Comparison of ENCODE assay signal across 9 cellular contexts in the genomic region with DNA sequence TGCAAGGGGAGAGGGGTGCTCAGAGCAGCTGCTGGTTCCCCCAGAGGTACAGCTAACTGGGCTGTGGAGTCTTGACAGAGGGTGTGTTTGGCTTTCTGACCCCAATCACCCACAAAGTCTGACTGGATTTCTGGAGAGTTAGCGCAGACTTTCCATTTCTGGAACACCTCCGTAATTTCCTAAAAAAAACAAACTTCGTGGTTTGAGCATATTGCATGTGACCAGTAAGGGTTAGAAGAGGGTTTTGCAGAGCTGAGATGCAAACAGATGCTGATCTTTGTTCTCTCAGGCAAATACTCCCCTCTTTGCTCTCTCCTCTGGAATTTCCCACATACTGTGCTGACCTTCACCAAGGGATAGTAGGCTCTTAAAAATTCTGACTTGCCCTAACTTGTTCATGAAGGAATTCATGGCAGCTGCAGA. TPM values are rescaled to one million over a fixed set of nuclear protein-coding genes. Genes with fewer than 3 reads are reported as not detected.
DNase-seq lines count a peak whose midpoint lies in the region; FAIRE-seq and TF ChIP-seq lines count a peak whose summit lies in the region.
"Had no signal": no experiment of that assay in that cellular context is flagged by ENCODE, and none has a peak within 500 bp of the region (broad histone marks: within the 10 kb centered on the region; RNA-seq: fewer than 3 reads in every experiment).

No MANE protein-coding gene starts in this region.

- H3K4me3 ChIP-seq in colonic mucosa = no peak overlapping the region
- H3K4me3 ChIP-seq: suprapubic skin had no signal

- no peak overlapping the region for H3K9ac ChIP-seq in colonic mucosa (ENCODE audit: low read depth in 2 of 2, low read length in 2 of 2)

- no peaks in the 10 kb centered on the region for H3K36me3 ChIP-seq in colonic mucosa
- H3K36me3 ChIP-seq: suprapubic skin had no signal

- no peaks in the 10 kb centered on the region for H3K4me1 ChIP-seq in colonic mucosa

- peak; percentile 68 for FAIRE-seq in HTR-8/SVneo (lab: Jason Lieb, UNC)
- FAIRE-seq in urothelium cell line (lab: Jason Lieb, UNC) = no peak
- FAIRE-seq: small intestine had no signal

- no peak overlapping the region for H3K27ac ChIP-seq in colonic mucosa
- H3K27ac ChIP-seq: suprapubic skin had no signal

- H3K9me3 ChIP-seq in colonic mucosa = no peaks in the 10 kb centered on the region
- H3K9me3 ChIP-seq: suprapubic skin had no signal

- intact Hi-C loops in colonic mucosa (cut with DNase I) = no loop called here

- H3K27me3 ChIP-seq in colonic mucosa = no peaks in the 10 kb centered on the region
- H3K27me3 ChIP-seq: suprapubic skin had no signal

- DNase-seq in HTR-8/SVneo (ENCODE audit: insufficient read length, low spot score) = peak; percentile 69
- peak; percentile 40 for DNase-seq in brain pericyte (ENCODE audit: low read depth, low spot score)
- DNase-seq in hepatic stellate cell (ENCODE audit: low spot score) = peak; percentile 62
- DNase-seq in urothelium cell line (ENCODE audit: low spot score) = peak; percentile 44
- DNase-seq in NCI-H1048 (lab: John Stamatoyannopoulos, UW) = no peak
- DNase-seq in NCI-H82 treated with DMSO at 0.1 percent for 48 hours (lab: John Stamatoyannopoulos, UW; ENCODE audit: unreplicated experiment) = no peak
- no peak for DNase-seq in colonic mucosa
- DNase-seq: small intestine had no signal

- TF ChIP-seq CTCF in colonic mucosa (IDR thresholded peaks at IDR 0.05) = no peak

RNA-seq across cellular contexts. Expression of a gene that starts 44.5 kb away (rescaled TPM):
- not detected for total RNA-seq in colonic mucosa
- total RNA-seq: suprapubic skin had no signal

Comparison
In these comparisons a context has a peak if more than half of its experiments do, and no peak if none do; other contexts are left out.
1. DNase-seq: peak in HTR-8/SVneo (single experiment), brain pericyte (single experiment), hepatic stellate cell (single experiment) and urothelium cell line (single experiment); none in NCI-H1048 (single experiment), NCI-H82 treated with DMSO at 0.1 percent for 48 hours (single experiment) and colonic mucosa (single experiment).